Comparison of ENCODE assay signal across 18 cellular contexts in genomic region chr15:63373866-63374548, GRCh38. TPM values are rescaled to one million over a fixed set of nuclear protein-coding genes. Genes with fewer than 3 reads are reported as not detected.
A peak's percentile ranks its signal among the peaks of the same experiment; 100 is the strongest.
DNase-seq lines count a peak whose midpoint lies in the region; TF ChIP-seq lines count a peak whose summit lies in the region.
"Had no signal": no experiment of that assay in that cellular context is flagged by ENCODE, and none has a peak within 500 bp of the region (broad histone marks: within the 10 kb centered on the region; RNA-seq: fewer than 3 reads in every experiment).

No MANE protein-coding gene starts in this region.

- no peak overlapping the region for H3K9ac ChIP-seq in BLaER1 treated with 17β-estradiol and CSF1 and Interleukin-3, amounts not matched to agents 10 nM and 100 nM
- H3K9ac ChIP-seq in skeletal muscle tissue (ENCODE audit: low read depth in 1 of 3, low read length in 3 of 3), result no peak overlapping the region

- no peak for TF ChIP-seq POLR2A in esophagus squamous epithelium (IDR thresholded peaks at IDR 0.05)

- no peak overlapping the region for H3K4me3 Mint-ChIP-seq in activated T-helper 1 cell treated with anti-CD3 and anti-CD28 coated beads, Interleukin-12 subunit alpha, Interleukin-12 subunit beta, Interleukin-2, Interleukin-4 antibody, amounts not matched to agents 30 ng/mL and 10 ng/mL and 1 ng/mL, durations not matched to agents 14 hours and 24 hours and 36 hours
- H3K4me3 Mint-ChIP-seq: CD8-positive, alpha-beta memory T cell; effector memory CD8-positive, alpha-beta T cell; IgD-negative memory B cell; naive thymus-derived CD8-positive, alpha-beta T cell had no signal

- no peaks in the 10 kb centered on the region for H4K20me1 ChIP-seq in BLaER1 treated with 17β-estradiol and CSF1 and Interleukin-3, amounts not matched to agents 10 nM and 100 nM

- intact Hi-C loops in activated T-helper 1 cell treated with anti-CD3 and anti-CD28 coated beads, Interleukin-12 subunit alpha, Interleukin-12 subunit beta, Interleukin-2, Interleukin-4 antibody, amounts not matched to agents 30 ng/mL and 10 ng/mL and 1 ng/mL, durations not matched to agents 14 hours and 24 hours and 36 hours (cut with micrococcal nuclease), result no loop called here
- intact Hi-C loops in esophagus squamous epithelium (cut with DNase I), result no loop called here

- TF ChIP-seq CTCF in esophagus squamous epithelium (IDR thresholded peaks at IDR 0.05) (no peak), GM10266 (IDR thresholded peaks at IDR 0.05; ENCODE audit: control insufficient read depth, insufficient read depth, low read depth, missing control alignments) (no peak)

- peak overlapping the region; percentile 87 for H3K27ac Mint-ChIP-seq in activated T-helper 1 cell treated with anti-CD3 and anti-CD28 coated beads, Interleukin-12 subunit alpha, Interleukin-12 subunit beta, Interleukin-2, Interleukin-4 antibody, amounts not matched to agents 30 ng/mL and 10 ng/mL and 1 ng/mL, durations not matched to agents 14 hours and 24 hours and 36 hours
- H3K27ac Mint-ChIP-seq: effector memory CD8-positive, alpha-beta T cell; IgD-negative memory B cell had no signal

- H3K27ac ChIP-seq in BLaER1 treated with 17β-estradiol and CSF1 and Interleukin-3, amounts not matched to agents 10 nM and 100 nM, result peak overlapping the region in 4 of 11 experiments; percentile 3 to 65 (median 26); a peak in 6 of 22 replicates
- H3K27ac ChIP-seq in esophagus squamous epithelium, result peak overlapping the region; percentile 84 to 90 (median 90)
- peak overlapping the region; percentile 68 for H3K27ac ChIP-seq in skeletal muscle tissue (ENCODE audit: low read depth, low read length)
- H3K27ac ChIP-seq: hepatocyte, testis had no signal

- H3K9me3 ChIP-seq in BLaER1 treated with 17β-estradiol and CSF1 and Interleukin-3, amounts not matched to agents 10 nM and 100 nM (replicated peaks in 1 of 11), result no peaks in the 10 kb centered on the region
- H3K9me3 ChIP-seq in esophagus squamous epithelium, result no peaks in the 10 kb centered on the region
- no peaks in the 10 kb centered on the region for H3K9me3 ChIP-seq in skeletal muscle tissue (ENCODE audit: control insufficient read depth in 3 of 3, low read length in 3 of 3)
- no peaks in the 10 kb centered on the region for H3K9me3 ChIP-seq in MG63
- H3K9me3 ChIP-seq: testis had no signal

- H3K4me1 ChIP-seq in BLaER1 treated with 17β-estradiol and CSF1 and Interleukin-3, amounts not matched to agents 10 nM and 100 nM, result peaks cover 0 to 65% (median 29%) of the 10 kb centered on the region in 10 experiments; a peak in 16 of 20 replicates
- H3K4me1 ChIP-seq in esophagus squamous epithelium (peaks cover 49 to 97% (median 55%) of the 10 kb centered on the region in 3 donors), skeletal muscle tissue (ENCODE audit: control insufficient read depth in 3 of 3, insufficient read depth in 3 of 3, low read length in 3 of 3) (peaks cover 15 to 26% (median 21%) of the 10 kb centered on the region in 3 donors)
- H3K4me1 ChIP-seq: testis had no signal

- H3K27me3 ChIP-seq in BLaER1 treated with 17β-estradiol and CSF1 and Interleukin-3, amounts not matched to agents 10 nM and 100 nM, result peaks cover 2 to 7% (median 5%) of the 10 kb centered on the region in 11 experiments; a peak in 19 of 22 replicates
- no peaks in the 10 kb centered on the region for H3K27me3 ChIP-seq in esophagus squamous epithelium
- H3K27me3 ChIP-seq in skeletal muscle tissue (ENCODE audit: control insufficient read depth in 3 of 3, insufficient read depth in 3 of 3, low read length in 3 of 3), result peaks cover 6 to 10% (median 8%) of the 10 kb centered on the region in 3 donors
- H3K27me3 ChIP-seq in MG63, result no peaks in the 10 kb centered on the region
- H3K27me3 ChIP-seq: hepatocyte, testis had no signal

- no peak for DNase-seq in activated T-helper 1 cell treated with anti-CD3 and anti-CD28 coated beads, Interleukin-12 subunit alpha, Interleukin-12 subunit beta, Interleukin-2, Interleukin-4 antibody, amounts not matched to agents 30 ng/mL and 10 ng/mL and 1 ng/mL, durations not matched to agents 14 hours and 24 hours and 36 hours (ENCODE audit: low spot score)
- DNase-seq in esophagus squamous epithelium (lab: John Stamatoyannopoulos, UW), result no peak
- no peak for DNase-seq in RPMI8226
- no peak for DNase-seq in MG63
- DNase-seq in central memory CD4-positive, alpha-beta T cell, result no peak
- DNase-seq in GM10266 (ENCODE audit: extremely low spot score), result no peak
- DNase-seq: activated CD4-positive, alpha-beta T cell treated with anti-CD3 and anti-CD28 coated beads for 1 hour; activated naive CD4-positive, alpha-beta T cell; CD8-positive, alpha-beta memory T cell; effector memory CD8-positive, alpha-beta T cell; naive thymus-derived CD8-positive, alpha-beta T cell; NCI-H187; stimulated activated CD4-positive, alpha-beta T cell treated with anti-CD3 and anti-CD28 coated beads, Interleukin-4, amount 100 ng/mL, for 4 hours; testis had no signal

- no peaks in the 10 kb centered on the region for H3K9me3 Mint-ChIP-seq in activated T-helper 1 cell treated with anti-CD3 and anti-CD28 coated beads, Interleukin-12 subunit alpha, Interleukin-12 subunit beta, Interleukin-2, Interleukin-4 antibody, amounts not matched to agents 30 ng/mL and 10 ng/mL and 1 ng/mL, durations not matched to agents 14 hours and 24 hours and 36 hours
- H3K9me3 Mint-ChIP-seq: CD8-positive, alpha-beta memory T cell; effector memory CD8-positive, alpha-beta T cell; IgD-negative memory B cell; naive thymus-derived CD8-positive, alpha-beta T cell had no signal

- no peak overlapping the region for H3K4me3 ChIP-seq in BLaER1 treated with 17β-estradiol and CSF1 and Interleukin-3, amounts not matched to agents 10 nM and 100 nM
- H3K4me3 ChIP-seq in esophagus squamous epithelium (no peak overlapping the region), skeletal muscle tissue (ENCODE audit: low read length in 3 of 3) (no peak overlapping the region), MG63 (no peak overlapping the region)
- H3K4me3 ChIP-seq: hepatocyte, testis had no signal

- peaks cover 39% of the 10 kb centered on the region for H3K4me1 Mint-ChIP-seq in activated T-helper 1 cell treated with anti-CD3 and anti-CD28 coated beads, Interleukin-12 subunit alpha, Interleukin-12 subunit beta, Interleukin-2, Interleukin-4 antibody, amounts not matched to agents 30 ng/mL and 10 ng/mL and 1 ng/mL, durations not matched to agents 14 hours and 24 hours and 36 hours (ENCODE audit: low read depth)
- H3K4me1 Mint-ChIP-seq: naive thymus-derived CD8-positive, alpha-beta T cell had no signal

- peaks cover 3% of the 10 kb centered on the region for H3K36me3 Mint-ChIP-seq in activated T-helper 1 cell treated with anti-CD3 and anti-CD28 coated beads, Interleukin-12 subunit alpha, Interleukin-12 subunit beta, Interleukin-2, Interleukin-4 antibody, amounts not matched to agents 30 ng/mL and 10 ng/mL and 1 ng/mL, durations not matched to agents 14 hours and 24 hours and 36 hours (ENCODE audit: low read depth)
- H3K36me3 Mint-ChIP-seq: CD8-positive, alpha-beta memory T cell; naive thymus-derived CD8-positive, alpha-beta T cell had no signal

- H3K36me3 ChIP-seq in BLaER1 treated with 17β-estradiol and CSF1 and Interleukin-3, amounts not matched to agents 10 nM and 100 nM, result no peaks in the 10 kb centered on the region
- H3K36me3 ChIP-seq in esophagus squamous epithelium (peaks cover 0 to 7% (median 0%) of the 10 kb centered on the region in 3 donors), skeletal muscle tissue (ENCODE audit: control insufficient read depth in 3 of 3, insufficient read depth in 3 of 3, low read length in 3 of 3) (no peaks in the 10 kb centered on the region), MG63 (no peaks in the 10 kb centered on the region)

- WGBS in esophagus squamous epithelium, 2 donors, result 80 to 85% methylated on average over 9 of the region's 9 CpGs

- H3K27me3 Mint-ChIP-seq in activated T-helper 1 cell treated with anti-CD3 and anti-CD28 coated beads, Interleukin-12 subunit alpha, Interleukin-12 subunit beta, Interleukin-2, Interleukin-4 antibody, amounts not matched to agents 30 ng/mL and 10 ng/mL and 1 ng/mL, durations not matched to agents 14 hours and 24 hours and 36 hours (ENCODE audit: insufficient read depth), result peaks cover 6% of the 10 kb centered on the region

- peak overlapping the region in 7 of 11 experiments; percentile 5 to 86 (median 69); a peak in 11 of 22 replicates for H3K4me2 ChIP-seq in BLaER1 treated with 17β-estradiol and CSF1 and Interleukin-3, amounts not matched to agents 10 nM and 100 nM
- H3K4me2 ChIP-seq: hepatocyte had no signal

RNA-seq across cellular contexts. Expression of gene CA12, which starts 7.6 kb away (rescaled TPM):
- total RNA-seq in activated T-helper 1 cell treated with anti-CD3 and anti-CD28 coated beads, Interleukin-12 subunit alpha, Interleukin-12 subunit beta, Interleukin-2, Interleukin-4 antibody, amounts not matched to agents 30 ng/mL and 10 ng/mL and 1 ng/mL, durations not matched to agents 14 hours and 24 hours and 36 hours, result 0.29 and 0.36 TPM in 2 replicates
- total RNA-seq in esophagus squamous epithelium (100 to 1,000 TPM; 126 to 156 (median 143) TPM), skeletal muscle tissue (1.6 TPM)
- 4.7 and 4.8 TPM in 2 replicates for total RNA-seq in MG63 (2014; rRNA removed; shearing (Covaris generic); ENCODE audit: low replicate concordance)
- total RNA-seq: CD8-positive, alpha-beta memory T cell; naive thymus-derived CD8-positive, alpha-beta T cell had no signal

Comparison
In these comparisons a context has a peak if more than half of its experiments do, and no peak if none do; other contexts are left out.
1. RNA of gene CA12, which starts 7.6 kb away (total RNA-seq): 126 to 156 TPM in esophagus squamous epithelium; 4.7 to 4.8 TPM in MG63, 1.6 TPM in skeletal muscle tissue (single experiment) and 0.29 to 0.36 TPM in activated T-helper 1 cell treated with anti-CD3 and anti-CD28 coated beads, Interleukin-12 subunit alpha, Interleukin-12 subunit beta, Interleukin-2, Interleukin-4 antibody, amounts not matched to agents 30 ng/mL and 10 ng/mL and 1 ng/mL, durations not matched to agents 14 hours and 24 hours and 36 hours; every median in the first group is over 10 times any median in the second.